In genomic region chr9:96566401-96567202, GRCh38 we compare ENCODE assay signal across 1 cellular context.
TF ChIP-seq lines count a peak whose summit lies in the region.

No MANE protein-coding gene starts in this region.

TF ChIP-seq in HEK293, 187 proteins besides CTCF, POLR2A, EP300 and RAD21 (continued from another document and continues in another):
- TF ChIP-seq ZSCAN4 (tag by site-specific recombination; IDR thresholded peaks at IDR 0.05) (no peak), ZNF114 (tag by site-specific recombination; IDR thresholded peaks at IDR 0.05) (no peak), ZNF133 (tag by site-specific recombination; IDR thresholded peaks at IDR 0.05) (no peak), ZNF350 (tag by site-specific recombination; IDR thresholded peaks at IDR 0.05) (no peak), ZNF561 (tag by site-specific recombination; IDR thresholded peaks at IDR 0.05; ENCODE audit: borderline replicate concordance) (no peak), KLF8 (tag by site-specific recombination; IDR thresholded peaks at IDR 0.05) (peak; percentile 35; the same call in 1 of the 2 replicates), ZBTB49 (tag by site-specific recombination; IDR thresholded peaks at IDR 0.05; ENCODE audit: low read depth) (no peak), ZBTB1 (tag by site-specific recombination; IDR thresholded peaks at IDR 0.05) (no peak), FEZF1 (tag by site-specific recombination; IDR thresholded peaks at IDR 0.05) (peak; percentile 48; the same call in 1 of the 2 replicates), PATZ1 (tag by site-specific recombination; IDR thresholded peaks at IDR 0.05) (peak; percentile 66), TRIM28 (IDR thresholded peaks at IDR 0.05; ENCODE audit: borderline replicate concordance, low read length) (no peak), ZSCAN30 (tag by site-specific recombination; IDR thresholded peaks at IDR 0.05) (no peak), HOXD13 (CRISPR knock-in tag; IDR thresholded peaks at IDR 0.05; ENCODE audit: borderline replicate concordance) (peak; percentile 33; the same call in 1 of the 2 replicates), ZBTB44 (tag by site-specific recombination; IDR thresholded peaks at IDR 0.05) (peak; percentile 24; the same call in 1 of the 2 replicates), PRDM10 (tag by site-specific recombination; IDR thresholded peaks at IDR 0.05) (peak; percentile 26; the same call in 1 of the 2 replicates), ZNF354C (tag by site-specific recombination; IDR thresholded peaks at IDR 0.05; ENCODE audit: borderline replicate concordance, low read depth) (no peak), ZNF48 (tag by site-specific recombination; IDR thresholded peaks at IDR 0.05) (no peak), ZBTB48 (tag by site-specific recombination; IDR thresholded peaks at IDR 0.05) (0 out of 2 replicates have a peak, but pooled peaks have one; percentile 14), KLF16 (tag by site-specific recombination; IDR thresholded peaks at IDR 0.05) (peak; percentile 64; the same call in 1 of the 2 replicates), ZNF404 (tag by site-specific recombination; IDR thresholded peaks at IDR 0.05) (no peak), KLF10 (tag by site-specific recombination; IDR thresholded peaks at IDR 0.05) (peak; percentile 96), TCF7L2 (IDR thresholded peaks at IDR 0.05; ENCODE audit: borderline replicate concordance, low read depth, low read length) (peak; percentile 40; the same call in 1 of the 2 replicates), ZNF274 (IDR thresholded peaks at IDR 0.05; ENCODE audit: low read length) (no peak), ZNF274 (tag by site-specific recombination; IDR thresholded peaks at IDR 0.05; ENCODE audit: borderline replicate concordance) (no peak)
- TF ChIP-seq, protein P1, sequence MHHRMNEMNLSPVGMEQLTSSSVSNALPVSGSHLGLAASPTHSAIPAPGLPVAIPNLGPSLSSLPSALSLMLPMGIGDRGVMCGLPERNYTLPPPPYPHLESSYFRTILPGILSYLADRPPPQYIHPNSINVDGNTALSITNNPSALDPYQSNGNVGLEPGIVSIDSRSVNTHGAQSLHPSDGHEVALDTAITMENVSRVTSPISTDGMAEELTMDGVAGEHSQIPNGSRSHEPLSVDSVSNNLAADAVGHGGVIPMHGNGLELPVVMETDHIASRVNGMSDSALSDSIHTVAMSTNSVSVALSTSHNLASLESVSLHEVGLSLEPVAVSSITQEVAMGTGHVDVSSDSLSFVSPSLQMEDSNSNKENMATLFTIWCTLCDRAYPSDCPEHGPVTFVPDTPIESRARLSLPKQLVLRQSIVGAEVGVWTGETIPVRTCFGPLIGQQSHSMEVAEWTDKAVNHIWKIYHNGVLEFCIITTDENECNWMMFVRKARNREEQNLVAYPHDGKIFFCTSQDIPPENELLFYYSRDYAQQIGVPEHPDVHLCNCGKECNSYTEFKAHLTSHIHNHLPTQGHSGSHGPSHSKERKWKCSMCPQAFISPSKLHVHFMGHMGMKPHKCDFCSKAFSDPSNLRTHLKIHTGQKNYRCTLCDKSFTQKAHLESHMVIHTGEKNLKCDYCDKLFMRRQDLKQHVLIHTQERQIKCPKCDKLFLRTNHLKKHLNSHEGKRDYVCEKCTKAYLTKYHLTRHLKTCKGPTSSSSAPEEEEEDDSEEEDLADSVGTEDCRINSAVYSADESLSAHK (tag by site-specific recombination; IDR thresholded peaks at IDR 0.05), result no peak
- TF ChIP-seq, protein P2, sequence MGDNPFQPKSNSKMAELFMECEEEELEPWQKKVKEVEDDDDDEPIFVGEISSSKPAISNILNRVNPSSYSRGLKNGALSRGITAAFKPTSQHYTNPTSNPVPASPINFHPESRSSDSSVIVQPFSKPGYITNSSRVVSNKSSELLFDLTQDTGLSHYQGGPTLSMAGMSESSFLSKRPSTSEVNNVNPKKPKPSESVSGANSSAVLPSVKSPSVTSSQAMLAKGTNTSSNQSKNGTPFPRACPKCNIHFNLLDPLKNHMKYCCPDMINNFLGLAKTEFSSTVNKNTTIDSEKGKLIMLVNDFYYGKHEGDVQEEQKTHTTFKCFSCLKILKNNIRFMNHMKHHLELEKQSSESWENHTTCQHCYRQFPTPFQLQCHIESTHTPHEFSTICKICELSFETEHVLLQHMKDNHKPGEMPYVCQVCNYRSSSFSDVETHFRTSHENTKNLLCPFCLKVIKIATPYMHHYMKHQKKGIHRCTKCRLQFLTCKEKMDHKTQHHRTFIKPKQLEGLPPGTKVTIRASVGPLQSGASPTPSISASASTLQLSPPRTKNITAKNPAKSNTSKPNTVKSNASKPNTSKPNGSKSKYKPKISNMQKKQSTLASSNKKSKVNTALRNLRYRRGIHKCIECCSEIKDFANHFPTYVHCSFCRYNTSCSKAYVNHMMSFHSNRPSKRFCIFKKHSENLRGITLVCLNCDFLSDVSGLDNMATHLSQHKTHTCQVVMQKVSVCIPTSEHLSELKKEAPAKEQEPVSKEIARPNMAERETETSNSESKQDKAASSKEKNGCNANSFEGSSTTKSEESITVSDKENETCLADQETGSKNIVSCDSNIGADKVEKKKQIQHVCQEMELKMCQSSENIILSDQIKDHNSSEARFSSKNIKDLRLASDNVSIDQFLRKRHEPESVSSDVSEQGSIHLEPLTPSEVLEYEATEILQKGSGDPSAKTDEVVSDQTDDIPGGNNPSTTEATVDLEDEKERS (tag by site-specific recombination; IDR thresholded peaks at IDR 0.05), result no peak
- TF ChIP-seq, protein P3, sequence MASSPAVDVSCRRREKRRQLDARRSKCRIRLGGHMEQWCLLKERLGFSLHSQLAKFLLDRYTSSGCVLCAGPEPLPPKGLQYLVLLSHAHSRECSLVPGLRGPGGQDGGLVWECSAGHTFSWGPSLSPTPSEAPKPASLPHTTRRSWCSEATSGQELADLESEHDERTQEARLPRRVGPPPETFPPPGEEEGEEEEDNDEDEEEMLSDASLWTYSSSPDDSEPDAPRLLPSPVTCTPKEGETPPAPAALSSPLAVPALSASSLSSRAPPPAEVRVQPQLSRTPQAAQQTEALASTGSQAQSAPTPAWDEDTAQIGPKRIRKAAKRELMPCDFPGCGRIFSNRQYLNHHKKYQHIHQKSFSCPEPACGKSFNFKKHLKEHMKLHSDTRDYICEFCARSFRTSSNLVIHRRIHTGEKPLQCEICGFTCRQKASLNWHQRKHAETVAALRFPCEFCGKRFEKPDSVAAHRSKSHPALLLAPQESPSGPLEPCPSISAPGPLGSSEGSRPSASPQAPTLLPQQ (tag by site-specific recombination; IDR thresholded peaks at IDR 0.05), result peak; percentile 51; the same call in 1 of the 2 replicates
- TF ChIP-seq, protein P4, sequence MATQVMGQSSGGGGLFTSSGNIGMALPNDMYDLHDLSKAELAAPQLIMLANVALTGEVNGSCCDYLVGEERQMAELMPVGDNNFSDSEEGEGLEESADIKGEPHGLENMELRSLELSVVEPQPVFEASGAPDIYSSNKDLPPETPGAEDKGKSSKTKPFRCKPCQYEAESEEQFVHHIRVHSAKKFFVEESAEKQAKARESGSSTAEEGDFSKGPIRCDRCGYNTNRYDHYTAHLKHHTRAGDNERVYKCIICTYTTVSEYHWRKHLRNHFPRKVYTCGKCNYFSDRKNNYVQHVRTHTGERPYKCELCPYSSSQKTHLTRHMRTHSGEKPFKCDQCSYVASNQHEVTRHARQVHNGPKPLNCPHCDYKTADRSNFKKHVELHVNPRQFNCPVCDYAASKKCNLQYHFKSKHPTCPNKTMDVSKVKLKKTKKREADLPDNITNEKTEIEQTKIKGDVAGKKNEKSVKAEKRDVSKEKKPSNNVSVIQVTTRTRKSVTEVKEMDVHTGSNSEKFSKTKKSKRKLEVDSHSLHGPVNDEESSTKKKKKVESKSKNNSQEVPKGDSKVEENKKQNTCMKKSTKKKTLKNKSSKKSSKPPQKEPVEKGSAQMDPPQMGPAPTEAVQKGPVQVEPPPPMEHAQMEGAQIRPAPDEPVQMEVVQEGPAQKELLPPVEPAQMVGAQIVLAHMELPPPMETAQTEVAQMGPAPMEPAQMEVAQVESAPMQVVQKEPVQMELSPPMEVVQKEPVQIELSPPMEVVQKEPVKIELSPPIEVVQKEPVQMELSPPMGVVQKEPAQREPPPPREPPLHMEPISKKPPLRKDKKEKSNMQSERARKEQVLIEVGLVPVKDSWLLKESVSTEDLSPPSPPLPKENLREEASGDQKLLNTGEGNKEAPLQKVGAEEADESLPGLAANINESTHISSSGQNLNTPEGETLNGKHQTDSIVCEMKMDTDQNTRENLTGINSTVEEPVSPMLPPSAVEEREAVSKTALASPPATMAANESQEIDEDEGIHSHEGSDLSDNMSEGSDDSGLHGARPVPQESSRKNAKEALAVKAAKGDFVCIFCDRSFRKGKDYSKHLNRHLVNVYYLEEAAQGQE (tag by site-specific recombination; IDR thresholded peaks at IDR 0.05), result no peak
- TF ChIP-seq, protein P5, sequence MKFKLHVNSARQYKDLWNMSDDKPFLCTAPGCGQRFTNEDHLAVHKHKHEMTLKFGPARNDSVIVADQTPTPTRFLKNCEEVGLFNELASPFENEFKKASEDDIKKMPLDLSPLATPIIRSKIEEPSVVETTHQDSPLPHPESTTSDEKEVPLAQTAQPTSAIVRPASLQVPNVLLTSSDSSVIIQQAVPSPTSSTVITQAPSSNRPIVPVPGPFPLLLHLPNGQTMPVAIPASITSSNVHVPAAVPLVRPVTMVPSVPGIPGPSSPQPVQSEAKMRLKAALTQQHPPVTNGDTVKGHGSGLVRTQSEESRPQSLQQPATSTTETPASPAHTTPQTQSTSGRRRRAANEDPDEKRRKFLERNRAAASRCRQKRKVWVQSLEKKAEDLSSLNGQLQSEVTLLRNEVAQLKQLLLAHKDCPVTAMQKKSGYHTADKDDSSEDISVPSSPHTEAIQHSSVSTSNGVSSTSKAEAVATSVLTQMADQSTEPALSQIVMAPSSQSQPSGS (tag by site-specific recombination; IDR thresholded peaks at IDR 0.05; ENCODE audit: low read depth), result no peak
